ENCODE assay signal across 8 cellular contexts in genomic region chr20:973785-974194, GRCh38. TPM values are rescaled to one million over a fixed set of nuclear protein-coding genes. Genes with fewer than 3 reads are reported as not detected.
A peak's percentile ranks its signal among the peaks of the same experiment; 100 is the strongest.
DNase-seq lines count a peak whose midpoint lies in the region; ATAC-seq and TF ChIP-seq lines count a peak whose summit lies in the region.

No MANE protein-coding gene starts in this region.

- H3K4me3 ChIP-seq in cardiac fibroblast (replicated peaks in 1 of 2; ENCODE audit: low read depth in 2 of 2, low read length in 2 of 2) (no peak overlapping the region), lower leg skin (ENCODE audit: low read depth, poor library complexity, severe bottlenecking) (no peak overlapping the region)

- H3K9me3 Mint-ChIP-seq in naive B cell: no peaks in the 10 kb centered on the region

- H3K27me3 Mint-ChIP-seq in naive B cell: peaks cover 0 to 36% (median 29%) of the 10 kb centered on the region in 3 donors

- H3K4me1 Mint-ChIP-seq in naive B cell: peaks cover 0 to 5% (median 0%) of the 10 kb centered on the region in 3 donors

- DNase-seq in NCI-H748 (lab: John Stamatoyannopoulos, UW; ENCODE audit: unreplicated experiment): peak; percentile 58
- no peak for DNase-seq in NCI-H748 treated with DMSO at 0.1 percent for 48 hours (lab: John Stamatoyannopoulos, UW)
- DNase-seq in HEK293T (ENCODE audit: extremely low spot score): peak; percentile 61
- peak; percentile 91 for DNase-seq in RKO (ENCODE audit: low spot score)
- peak; percentile 45 to 58 for DNase-seq in cardiac fibroblast (ENCODE audit: low read depth in 2 of 2)
- peak; percentile 2 for DNase-seq in naive B cell
- no peak for DNase-seq in lower leg skin (ENCODE audit: low spot score in 2 of 2)
- DNase-seq in retina: no peak

- 14 to 15% methylated on average over 6 of the region's 6 CpGs for WGBS in lower leg skin, 2 donors

- no peak overlapping the region for H3K27ac Mint-ChIP-seq in naive B cell

- intact Hi-C loops in lower leg skin (cut with DNase I; ENCODE audit: low total_unique reads): no loop called here

- POLR2A ChIA-PET in HEK293T (lab: Yijun Ruan, JAX): no interaction called here

- CTCF ChIA-PET in HEK293T (lab: Yijun Ruan, JAX): interaction anchor here (0.8 kb wide), 1 partner anchor 135 kb away, joined by 4 read pairs; no protein-coding TSS in a partner anchor

- H3K36me3 Mint-ChIP-seq in naive B cell: no peaks in the 10 kb centered on the region

- peak; percentile 52 for TF ChIP-seq CTCF in cardiac fibroblast (IDR thresholded peaks at IDR 0.05; ENCODE audit: low read depth, low read length)
- no peak for TF ChIP-seq CTCF in lower leg skin (IDR thresholded peaks at IDR 0.05)

- TF ChIP-seq POLR2A in lower leg skin (IDR thresholded peaks at IDR 0.05): no peak

- ATAC-seq in naive B cell (ENCODE audit: low read depth in 2 of 2): peak; percentile 18 to 35

- H3K4me3 Mint-ChIP-seq in naive B cell: no peak overlapping the region

TF ChIP-seq in HEK293T, 16 proteins besides CTCF, POLR2A, EP300 and RAD21:
- TF ChIP-seq SP1 (IDR thresholded peaks at IDR 0.05): no peak

RNA-seq across cellular contexts. Expression of gene RSPO4, which starts 28.3 kb away (rescaled TPM):
- polyA plus RNA-seq in naive B cell (ENCODE audit: low read depth in 6 of 6): not detected
- under 1 TPM in 2 of 4 donors, not detected in 2; 0.13 to 0.59 TPM for total RNA-seq in lower leg skin

RNA-seq across cellular contexts. Expression of gene ANGPT4, which starts 57.7 kb away (rescaled TPM):
- polyA plus RNA-seq in naive B cell (ENCODE audit: low read depth in 6 of 6): not detected
- total RNA-seq in lower leg skin: 1 to 10 TPM in 2 of 4 donors, under 1 TPM in 2; 0.80 to 4.2 (median 1.7) TPM

Comparison
In these comparisons a context has a peak if more than half of its experiments do, and no peak if none do; other contexts are left out.
1. DNase-seq: peak in NCI-H748 (single experiment), HEK293T (single experiment), RKO (single experiment), cardiac fibroblast (2 of 2) and naive B cell (single experiment); none in NCI-H748 treated with DMSO at 0.1 percent for 48 hours (single experiment), lower leg skin (0 of 2) and retina (single experiment).